10 cellular contexts compared by ENCODE assay signal in the genomic region with DNA sequence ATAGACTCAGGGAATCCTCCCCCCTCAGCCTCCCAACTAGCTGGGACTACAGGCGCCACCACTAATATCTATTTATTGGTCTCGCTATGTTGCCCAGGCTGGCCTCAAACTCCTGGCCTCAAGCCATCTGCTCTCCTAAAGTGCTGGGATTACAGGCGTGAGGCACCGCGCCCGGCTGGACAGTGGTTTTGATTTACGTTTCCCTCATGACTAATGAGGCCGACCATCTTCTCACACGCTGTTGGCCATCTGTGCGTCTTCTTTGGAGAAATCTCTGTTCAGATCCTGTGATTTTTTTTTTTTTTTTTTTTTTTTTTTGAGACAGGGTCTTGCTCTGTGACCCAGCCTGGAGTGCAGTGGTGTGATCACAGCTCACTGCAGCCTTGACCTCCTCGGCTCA. TPM values are rescaled to one million over a fixed set of nuclear protein-coding genes. Genes with fewer than 3 reads are reported as not detected.
DNase-seq lines count a peak whose midpoint lies in the region; ATAC-seq, FAIRE-seq and TF ChIP-seq lines count a peak whose summit lies in the region.
"Not testable (repeated sequence)": the region's sequence is repeated elsewhere in the genome, so short reads cannot be mapped to it uniquely, and the experiment has no call there.
"Had no signal": no experiment of that assay in that cellular context is flagged by ENCODE, and none has a peak within 500 bp of the region (broad histone marks: within the 10 kb centered on the region; RNA-seq: fewer than 3 reads in every experiment).

No MANE protein-coding gene starts in this region.

- peak overlapping the region; percentile 86 to 92 for H3K4me3 Mint-ChIP-seq in stimulated activated naive CD8-positive, alpha-beta T cell treated with anti-CD3 and anti-CD28 coated beads, Interleukin-15, amount 100 ng/mL, for 72 hours

- H3K27ac ChIP-seq in RWPE2 (ENCODE audit: poor library complexity, severe bottlenecking) (peak overlapping the region; percentile 82), esophagus squamous epithelium (peak overlapping the region in 3 of 4 donors; percentile 77 to 88 (median 84)), HepG2 (ENCODE audit: extremely low read length, insufficient read depth, low read length) (peak overlapping the region; percentile 86)

- H3K36me3 ChIP-seq in RWPE2 (ENCODE audit: low read depth); adipocyte (ENCODE audit: control insufficient read depth, insufficient read depth, low read length, severe bottlenecking); esophagus squamous epithelium; HepG2 (replicated peaks in 1 of 2; ENCODE audit: control insufficient read depth in 1 of 2, insufficient read depth in 2 of 2, low read length in 2 of 2): not testable (repeated sequence)

- 35 to 44% methylated on average over 8 of the region's 11 CpGs for WGBS in esophagus squamous epithelium, 2 donors
- 84% methylated on average over 9 of the region's 11 CpGs for WGBS in HepG2 (ENCODE audit: low lambda C conversion rate)

- in situ Hi-C loops in HepG2 (cut with HindIII; ENCODE audit: extremely low pct_ligation_motif_present, low pct_unique_long_range_greater_than_20kb): not testable (repeated sequence)

- not testable (repeated sequence) for BruUV-seq in HepG2 (replicated peaks; lab: Mats Ljungman, UMichigan)

- H3K27me3 ChIP-seq in RWPE2 (ENCODE audit: insufficient read depth, poor library complexity, severe bottlenecking); adipocyte (replicated peaks; ENCODE audit: control insufficient read depth, insufficient read depth, low read length); esophagus squamous epithelium; HepG2 (ENCODE audit: control insufficient read depth in 1 of 2, insufficient read depth in 2 of 2, low read length in 2 of 2): not testable (repeated sequence)

- not testable (repeated sequence) for TF ChIP-seq RAD21 in HepG2 (CRISPR knock-in tag; IDR thresholded peaks at IDR 0.05)

- intact Hi-C loops in esophagus squamous epithelium (cut with DNase I); HepG2 (cut with micrococcal nuclease; ENCODE audit: unreplicated experiment): not testable (repeated sequence)

- POLR2A ChIA-PET in HepG2 (lab: Yijun Ruan, JAX): interaction anchor here (1.2 to 1.3 kb wide), 2 partner anchors 22 to 165 kb away, joined by 3 to 4 read pairs; a partner anchor contains a TSS

- CTCF ChIA-PET in HepG2 (lab: Yijun Ruan, JAX; ENCODE audit: low intra/inter-chr PET ratio, low total read pairs): not testable (repeated sequence)

- not testable (repeated sequence) for H2AFZ ChIP-seq in HepG2 (ENCODE audit: low read length)

- H3K9ac ChIP-seq in adipocyte (ENCODE audit: low read length); HepG2 (ENCODE audit: insufficient read depth, low read depth, low read length): not testable (repeated sequence)

- not testable (repeated sequence) for H3K9me3 Mint-ChIP-seq in stimulated activated naive CD8-positive, alpha-beta T cell treated with anti-CD3 and anti-CD28 coated beads, Interleukin-15, amount 100 ng/mL, for 72 hours

- TF ChIP-seq EP300 in HepG2 (IDR thresholded peaks at IDR 0.05; ENCODE audit: low read depth in 2 of 2, low read length in 2 of 2); HepG2 (CRISPR knock-in tag; IDR thresholded peaks at IDR 0.05; ENCODE audit: borderline replicate concordance): not testable (repeated sequence)

- DNase-seq in AG09309 (ENCODE audit: low read depth): peak; percentile 66
- peak; percentile 78 for DNase-seq in GM04504 (ENCODE audit: low read depth)
- DNase-seq in NCI-H524 (lab: John Stamatoyannopoulos, UW): peak; percentile 70 to 84
- not testable (repeated sequence) for DNase-seq in RWPE2 (ENCODE audit: low spot score); esophagus squamous epithelium (lab: John Stamatoyannopoulos, UW); HepG2 (ENCODE audit: low spot score); stimulated activated naive CD8-positive, alpha-beta T cell treated with anti-CD3 and anti-CD28 coated beads, Interleukin-15, amount 100 ng/mL, for 72 hours
- DNase-seq in adipocyte (ENCODE audit: low read depth): peak; percentile 52

- FAIRE-seq in HepG2 (lab: Jason Lieb, UNC): not testable (repeated sequence)

- not testable (repeated sequence) for H3K79me2 ChIP-seq in HepG2 (ENCODE audit: insufficient read depth, low read length)

- not testable (repeated sequence) for TF ChIP-seq POLR2A in esophagus squamous epithelium (IDR thresholded peaks at IDR 0.05); HepG2 (IDR thresholded peaks at IDR 0.05; ENCODE audit: insufficient read depth in 1 of 2, low read depth in 2 of 2, low read length in 2 of 2)

- H3K4me3 ChIP-seq in AG09309 (ENCODE audit: control insufficient read depth, low read depth, low read length); RWPE2 (ENCODE audit: severe bottlenecking); adipocyte (ENCODE audit: low read length); esophagus squamous epithelium; HepG2 (replicated peaks in 1 of 3; ENCODE audit: insufficient read depth in 1 of 3, low read depth in 2 of 3, low read length in 3 of 3): not testable (repeated sequence)

- H3K4me1 Mint-ChIP-seq in stimulated activated naive CD8-positive, alpha-beta T cell treated with anti-CD3 and anti-CD28 coated beads, Interleukin-15, amount 100 ng/mL, for 72 hours: peaks cover 44% of the 10 kb centered on the region

- H3K4me2 ChIP-seq in HepG2 (ENCODE audit: low read depth, low read length): not testable (repeated sequence)

- peak overlapping the region in 1 of 2 donors; percentile 12 for H3K27ac Mint-ChIP-seq in stimulated activated naive CD8-positive, alpha-beta T cell treated with anti-CD3 and anti-CD28 coated beads, Interleukin-15, amount 100 ng/mL, for 72 hours

- H3K4me1 ChIP-seq in RWPE2 (ENCODE audit: insufficient read depth, poor library complexity, severe bottlenecking) (peaks cover 19% of the 10 kb centered on the region), adipocyte (ENCODE audit: control insufficient read depth, insufficient read depth, low read length) (peaks cover 38% of the 10 kb centered on the region), esophagus squamous epithelium (peaks cover 38 to 84% (median 54%) of the 10 kb centered on the region in 3 donors), HepG2 (ENCODE audit: insufficient read depth, low read length) (peaks cover 13% of the 10 kb centered on the region; the same call in 1 of the 2 replicates)

- 0 out of 3 replicates have a peak, but pooled peaks have one; percentile 13 for ATAC-seq in RWPE2 (ENCODE audit: low read depth)
- not testable (repeated sequence) for ATAC-seq in HepG2; stimulated activated naive CD8-positive, alpha-beta T cell treated with anti-CD3 and anti-CD28 coated beads, Interleukin-15, amount 100 ng/mL, for 72 hours

- not testable (repeated sequence) for H3K27me3 Mint-ChIP-seq in stimulated activated naive CD8-positive, alpha-beta T cell treated with anti-CD3 and anti-CD28 coated beads, Interleukin-15, amount 100 ng/mL, for 72 hours

- not testable (repeated sequence) for H4K20me1 ChIP-seq in HepG2 (ENCODE audit: insufficient read depth, low read length)

- not testable (repeated sequence) for H3K9me3 ChIP-seq in RWPE2 (ENCODE audit: severe bottlenecking); adipocyte (ENCODE audit: control insufficient read depth, low read length); esophagus squamous epithelium; HepG2 (ENCODE audit: low read length)

- not testable (repeated sequence) for TF ChIP-seq CTCF in AG09309 (IDR thresholded peaks at IDR 0.05; ENCODE audit: control insufficient read depth, insufficient read depth, low read depth, low read length, missing control alignments); RWPE2 (IDR thresholded peaks at IDR 0.05; ENCODE audit: poor library complexity, severe bottlenecking); esophagus squamous epithelium (IDR thresholded peaks at IDR 0.05); HepG2 (CRISPR knock-in tag; IDR thresholded peaks at IDR 0.05)

RNA-seq across cellular contexts. Expression of a gene that starts 6.4 kb away (rescaled TPM):
- total RNA-seq in esophagus squamous epithelium (100 to 1,000 TPM in 1 of 4 donors, 10 to 100 TPM in 3; 34.1 to 123 (median 64.1) TPM), HepG2 (2016; rRNA removed; fragmentation: Illumina TruSeq; extraction: Trizol) (9.1 and 22.1 TPM in 2 replicates)
- 14.9 and 15.2 TPM in 2 replicates for total RNA-seq in HepG2 (2016; cell fraction: cytosol; rRNA removed; fragmentation: Illumina TruSeq; extraction: Trizol; ENCODE audit: low read depth)
- 6.6 and 20.8 TPM in 2 replicates for total RNA-seq in HepG2 (2016; cell fraction: insoluble cytoplasmic fraction; rRNA removed; fragmentation: Illumina TruSeq; extraction: Trizol)
- 10.1 and 11.4 TPM in 2 replicates for total RNA-seq in HepG2 (2016; cell fraction: membrane; rRNA removed; fragmentation: Illumina TruSeq; extraction: Trizol)
- 26.8 and 33.4 TPM in 2 replicates for total RNA-seq in HepG2 (2016; cell fraction: nucleus; rRNA removed; fragmentation: Illumina TruSeq; extraction: Trizol)
- 23.0 and 40.7 TPM in 2 replicates for polyA plus RNA-seq in HepG2 (2011; rRNA removed)
- polyA plus RNA-seq in HepG2 (2011; cell fraction: cytosol; rRNA removed): 18.3 and 19.9 TPM in 2 replicates
- polyA plus RNA-seq in HepG2 (2011; cell fraction: nucleus; rRNA removed): 410 and 565 TPM in 2 replicates
- 20.8 and 52.6 TPM in 2 replicates for polyA plus RNA-seq in HepG2 (2012)
- polyA plus RNA-seq in HepG2 (2016; cell fraction: cytosol; fragmentation: Illumina TruSeq; extraction: Trizol; ENCODE audit: low read depth): 0.90 and 0.96 TPM in 2 replicates
- 6.2 and 8.3 TPM in 2 replicates for polyA plus RNA-seq in HepG2 (2016; cell fraction: insoluble cytoplasmic fraction; fragmentation: Illumina TruSeq; extraction: Trizol; ENCODE audit: low read depth)
- 1.6 TPM in 2 replicates for polyA plus RNA-seq in HepG2 (2016; cell fraction: membrane; fragmentation: Illumina TruSeq; extraction: Trizol; ENCODE audit: low read depth)
- polyA plus RNA-seq in HepG2 (2016; cell fraction: nucleus; fragmentation: Illumina TruSeq; extraction: Trizol; ENCODE audit: insufficient read depth, low read depth): 86.8 and 102 TPM in 2 replicates
- 24.5 and 75.7 TPM in 2 replicates for polyA minus RNA-seq in HepG2 (2011; rRNA and poly(A)+ RNA removed; ENCODE audit: low replicate concordance)
- polyA minus RNA-seq in HepG2 (2011; cell fraction: cytosol; rRNA and poly(A)+ RNA removed): 24.3 and 34.5 TPM in 2 replicates
- polyA minus RNA-seq in HepG2 (2011; cell fraction: nucleus; rRNA and poly(A)+ RNA removed): 72.0 and 84.2 TPM in 2 replicates

RNA-seq across cellular contexts. Expression of a gene that starts 19.2 kb away (rescaled TPM):
- total RNA-seq in esophagus squamous epithelium: 1 to 10 TPM in 2 of 4 donors, under 1 TPM in 2; 0.26 to 4.2 (median 0.99) TPM
- 0.45 and 0.86 TPM in 2 replicates for total RNA-seq in HepG2 (2016; rRNA removed; fragmentation: Illumina TruSeq; extraction: Trizol)
- total RNA-seq in HepG2 (2016; cell fraction: cytosol; rRNA removed; fragmentation: Illumina TruSeq; extraction: Trizol; ENCODE audit: low read depth): 1.2 and 1.4 TPM in 2 replicates
- 0.62 and 1.3 TPM in 2 replicates for total RNA-seq in HepG2 (2016; cell fraction: insoluble cytoplasmic fraction; rRNA removed; fragmentation: Illumina TruSeq; extraction: Trizol)
- 0.96 and 1.9 TPM in 2 replicates for total RNA-seq in HepG2 (2016; cell fraction: membrane; rRNA removed; fragmentation: Illumina TruSeq; extraction: Trizol)
- total RNA-seq in HepG2 (2016; cell fraction: nucleus; rRNA removed; fragmentation: Illumina TruSeq; extraction: Trizol): 1.0 and 1.6 TPM in 2 replicates
- 3.6 and 3.7 TPM in 2 replicates for polyA plus RNA-seq in HepG2 (2011; rRNA removed)
- 2.2 and 3.4 TPM in 2 replicates for polyA plus RNA-seq in HepG2 (2011; cell fraction: cytosol; rRNA removed)
- 20.4 and 21.0 TPM in 2 replicates for polyA plus RNA-seq in HepG2 (2011; cell fraction: nucleus; rRNA removed)
- polyA plus RNA-seq in HepG2 (2012): 2.3 and 3.3 TPM in 2 replicates
- polyA plus RNA-seq in HepG2 (2016; cell fraction: cytosol; fragmentation: Illumina TruSeq; extraction: Trizol; ENCODE audit: low read depth): 2.1 and 2.3 TPM in 2 replicates
- 0.92 and 1.1 TPM in 2 replicates for polyA plus RNA-seq in HepG2 (2016; cell fraction: insoluble cytoplasmic fraction; fragmentation: Illumina TruSeq; extraction: Trizol; ENCODE audit: low read depth)
- polyA plus RNA-seq in HepG2 (2016; cell fraction: membrane; fragmentation: Illumina TruSeq; extraction: Trizol; ENCODE audit: low read depth): 1.9 and 2.3 TPM in 2 replicates
- 3.2 and 3.9 TPM in 2 replicates for polyA plus RNA-seq in HepG2 (2016; cell fraction: nucleus; fragmentation: Illumina TruSeq; extraction: Trizol; ENCODE audit: insufficient read depth, low read depth)
- polyA minus RNA-seq in HepG2 (2011; rRNA and poly(A)+ RNA removed; ENCODE audit: low replicate concordance): 6.5 and 7.6 TPM in 2 replicates
- polyA minus RNA-seq in HepG2 (2011; cell fraction: cytosol; rRNA and poly(A)+ RNA removed): 0.79 TPM in 1 of 2 replicates, not detected in the other
- 0.90 and 1.2 TPM in 2 replicates for polyA minus RNA-seq in HepG2 (2011; cell fraction: nucleus; rRNA and poly(A)+ RNA removed)
- total RNA-seq: activated T-cell treated with anti-CD3 and anti-CD28 coated beads, Interleukin-2, amount 50 U/mL, for 4 hours; CD4-positive, CD25-positive, alpha-beta regulatory T cell had no signal

RNA-seq across cellular contexts. Expression of a gene that starts 26.3 kb away (rescaled TPM):
- total RNA-seq in esophagus squamous epithelium (10 to 100 TPM; 46.9 to 79.6 (median 73.2) TPM), HepG2 (2016; rRNA removed; fragmentation: Illumina TruSeq; extraction: Trizol) (40.3 and 47.9 TPM in 2 replicates)
- total RNA-seq in HepG2 (2016; cell fraction: cytosol; rRNA removed; fragmentation: Illumina TruSeq; extraction: Trizol; ENCODE audit: low read depth): 34.6 and 39.0 TPM in 2 replicates
- 37.7 and 45.9 TPM in 2 replicates for total RNA-seq in HepG2 (2016; cell fraction: insoluble cytoplasmic fraction; rRNA removed; fragmentation: Illumina TruSeq; extraction: Trizol)
- 86.6 and 88.7 TPM in 2 replicates for total RNA-seq in HepG2 (2016; cell fraction: membrane; rRNA removed; fragmentation: Illumina TruSeq; extraction: Trizol)
- 27.8 and 32.2 TPM in 2 replicates for total RNA-seq in HepG2 (2016; cell fraction: nucleus; rRNA removed; fragmentation: Illumina TruSeq; extraction: Trizol)
- polyA plus RNA-seq in HepG2 (2011; rRNA removed): 65.6 and 67.9 TPM in 2 replicates
- polyA plus RNA-seq in HepG2 (2011; cell fraction: cytosol; rRNA removed): 42.1 and 56.2 TPM in 2 replicates
- polyA plus RNA-seq in HepG2 (2011; cell fraction: nucleus; rRNA removed): 119 and 145 TPM in 2 replicates
- 36.5 and 51.9 TPM in 2 replicates for polyA plus RNA-seq in HepG2 (2012)
- polyA plus RNA-seq in HepG2 (2016; cell fraction: cytosol; fragmentation: Illumina TruSeq; extraction: Trizol; ENCODE audit: low read depth): 64.8 and 68.7 TPM in 2 replicates
- 43.6 and 56.9 TPM in 2 replicates for polyA plus RNA-seq in HepG2 (2016; cell fraction: insoluble cytoplasmic fraction; fragmentation: Illumina TruSeq; extraction: Trizol; ENCODE audit: low read depth)
- 91.9 and 99.7 TPM in 2 replicates for polyA plus RNA-seq in HepG2 (2016; cell fraction: membrane; fragmentation: Illumina TruSeq; extraction: Trizol; ENCODE audit: low read depth)
- polyA plus RNA-seq in HepG2 (2016; cell fraction: nucleus; fragmentation: Illumina TruSeq; extraction: Trizol; ENCODE audit: insufficient read depth, low read depth): 74.4 and 76.4 TPM in 2 replicates
- polyA minus RNA-seq in HepG2 (2011; rRNA and poly(A)+ RNA removed; ENCODE audit: low replicate concordance): 81.3 and 108 TPM in 2 replicates
- 41.1 and 51.4 TPM in 2 replicates for polyA minus RNA-seq in HepG2 (2011; cell fraction: cytosol; rRNA and poly(A)+ RNA removed)
- polyA minus RNA-seq in HepG2 (2011; cell fraction: nucleus; rRNA and poly(A)+ RNA removed): 18.5 and 21.0 TPM in 2 replicates
